Comparison of ENCODE assay signal across 9 cellular contexts in genomic region chr6:13304580-13305255, GRCh38. TPM values are rescaled to one million over a fixed set of nuclear protein-coding genes. Genes with fewer than 3 reads are reported as not detected.
DNase-seq lines count a peak whose midpoint lies in the region; ATAC-seq and TF ChIP-seq lines count a peak whose summit lies in the region.
"Had no signal": no experiment of that assay in that cellular context is flagged by ENCODE, and none has a peak within 500 bp of the region (broad histone marks: within the 10 kb centered on the region; RNA-seq: fewer than 3 reads in every experiment).

No MANE protein-coding gene starts in this region.

- peaks cover 35% of the 10 kb centered on the region for H3K4me1 ChIP-seq in osteoblast (ENCODE audit: insufficient read depth, low read length)

- H3K9me3 Mint-ChIP-seq in MCF 10A (ENCODE audit: unreplicated experiment), result no peaks in the 10 kb centered on the region
- H3K9me3 Mint-ChIP-seq: nephron progenitor cell had no signal

- DNase-seq in osteoblast (ENCODE audit: insufficient read length, low spot score, missing footprints), result no peak
- DNase-seq in HEK293T (ENCODE audit: extremely low spot score), result no peak
- DNase-seq in activated gamma-delta T cell (lab: John Stamatoyannopoulos, UW), result no peak
- no peak for DNase-seq in MCF 10A (ENCODE audit: unreplicated experiment)
- DNase-seq in D341Med (ENCODE audit: low spot score), result no peak
- DNase-seq: nephron progenitor cell had no signal

- no TSS peak for BruUV-seq in MCF 10A (replicated peaks; lab: Mats Ljungman, UMichigan)

- CTCF ChIA-PET in HEK293T (lab: Yijun Ruan, JAX), result no interaction called here
- CTCF ChIA-PET in MCF 10A (lab: Yijun Ruan, JAX), result interaction anchor here (0.5 to 0.8 kb wide), 4 partner anchors 19 to 526 kb away, joined by 3 read pairs; no protein-coding TSS in a partner anchor

- intact Hi-C loops in MCF 10A (cut with micrococcal nuclease), result no loop called here

- H3K4me3 ChIP-seq in osteoblast (ENCODE audit: insufficient read depth, low read length), result no peak overlapping the region

- POLR2A ChIA-PET in HEK293T (lab: Yijun Ruan, JAX), result interaction anchor here (1.6 kb wide), 1 partner anchor 23 kb away, joined by 5 read pairs; the partner anchor contains the start of gene TBC1D7
- POLR2A ChIA-PET in MCF 10A (lab: Yijun Ruan, JAX), result interaction anchor here (0.7 kb wide), 1 partner anchor 201 kb away, joined by 3 read pairs; no protein-coding TSS in a partner anchor

- H3K27me3 ChIP-seq in osteoblast (ENCODE audit: insufficient read depth, low read length), result no peaks in the 10 kb centered on the region

- no peak overlapping the region for H3K27ac Mint-ChIP-seq in MCF 10A (ENCODE audit: low read depth, unreplicated experiment)

- H3K27ac ChIP-seq in angular gyrus (ENCODE audit: low read depth, low read length) (peak overlapping the region; percentile 50), osteoblast (ENCODE audit: low read depth, low read length) (peak overlapping the region; percentile 91)

- H3K27me3 Mint-ChIP-seq in MCF 10A (ENCODE audit: insufficient read depth, unreplicated experiment), result no peaks in the 10 kb centered on the region

- ATAC-seq in GM18870 (IDR thresholded peaks at IDR 0.05; ENCODE audit: unreplicated experiment) (peak; percentile 34), HG02678 (IDR thresholded peaks at IDR 0.05; ENCODE audit: unreplicated experiment) (peak; percentile 45)

- H3K4me2 ChIP-seq in osteoblast (ENCODE audit: insufficient read depth, low read length), result no peak overlapping the region

- no peak overlapping the region for H2AFZ ChIP-seq in osteoblast (ENCODE audit: low read length)

- TF ChIP-seq CTCF in osteoblast (IDR thresholded peaks at IDR 0.05; ENCODE audit: extremely low read depth, low read depth, low read length) (no peak), MCF 10A (IDR thresholded peaks at IDR 0.05; ENCODE audit: unreplicated experiment) (no peak)

- no peaks in the 10 kb centered on the region for H3K9me3 ChIP-seq in osteoblast (ENCODE audit: low read depth, low read length)

- peaks cover 17% of the 10 kb centered on the region for H3K36me3 ChIP-seq in osteoblast (ENCODE audit: insufficient read depth, low read length)

- H4K20me1 ChIP-seq in osteoblast (ENCODE audit: insufficient read depth, low read length), result no peaks in the 10 kb centered on the region

- H3K4me1 Mint-ChIP-seq in MCF 10A (ENCODE audit: insufficient read depth, unreplicated experiment), result peaks cover 28% of the 10 kb centered on the region

- no peak overlapping the region for H3K4me3 Mint-ChIP-seq in MCF 10A (ENCODE audit: unreplicated experiment)
- H3K4me3 Mint-ChIP-seq: nephron progenitor cell had no signal

- no peaks in the 10 kb centered on the region for H3K79me2 ChIP-seq in osteoblast (ENCODE audit: insufficient read depth, low read length)

- peaks cover 18% of the 10 kb centered on the region for H3K36me3 Mint-ChIP-seq in MCF 10A (ENCODE audit: insufficient read depth, unreplicated experiment)

TF ChIP-seq in HEK293T, 16 proteins besides CTCF, POLR2A, EP300 and RAD21:
- TF ChIP-seq BHLHE40 (IDR thresholded peaks at IDR 0.05; ENCODE audit: borderline replicate concordance) (no peak), SUZ12 (IDR thresholded peaks at IDR 0.05) (no peak), CTBP1 (IDR thresholded peaks at IDR 0.05; ENCODE audit: borderline replicate concordance) (no peak), NFRKB (IDR thresholded peaks at IDR 0.05) (no peak), FOXK2 (IDR thresholded peaks at IDR 0.05) (no peak), SP1 (IDR thresholded peaks at IDR 0.05) (no peak), LEF1 (IDR thresholded peaks at IDR 0.05; ENCODE audit: borderline replicate concordance) (no peak), HDGF (IDR thresholded peaks at IDR 0.05; ENCODE audit: borderline replicate concordance) (no peak), FOXA1 (IDR thresholded peaks at IDR 0.05) (no peak), ELF4 (IDR thresholded peaks at IDR 0.05) (no peak), TARDBP (IDR thresholded peaks at IDR 0.05) (no peak), L3MBTL2 (conservative IDR thresholded peaks at IDR 0.05) (no peak), ZNF384 (IDR thresholded peaks at IDR 0.05) (no peak)

RNA-seq across cellular contexts. Expression of gene TBC1D7, which starts 23.6 kb away (rescaled TPM):
- total RNA-seq in osteoblast (18.8 and 25.3 TPM in 2 replicates), MCF 10A (2022) (19.5 and 28.5 TPM in 2 replicates)
